13 cellular contexts compared by ENCODE assay signal in the genomic region with DNA sequence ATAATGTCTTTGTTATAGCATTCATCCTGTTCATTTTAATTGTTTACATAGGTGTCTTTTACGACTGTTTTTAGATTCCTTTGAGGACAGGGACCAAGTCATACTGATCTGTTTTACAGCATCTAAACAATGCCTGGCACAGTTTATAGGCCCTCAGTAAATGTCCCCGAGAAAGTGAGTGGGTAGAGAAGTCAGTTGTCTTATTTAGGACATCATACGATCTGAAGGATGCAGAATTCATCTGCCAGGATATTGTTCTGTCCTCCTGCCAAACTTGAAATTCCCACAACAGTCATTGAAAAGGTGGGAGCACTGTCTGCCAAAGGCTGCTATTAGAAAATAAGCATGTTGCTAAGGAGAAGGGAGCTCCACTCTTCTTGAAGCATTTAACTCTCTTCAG.
"Had no signal": no experiment of that assay in that cellular context is flagged by ENCODE, and none has a peak within 500 bp of the region (broad histone marks: within the 10 kb centered on the region; RNA-seq: fewer than 3 reads in every experiment).

No MANE protein-coding gene starts in this region.

- DNase-seq: activated CD4-positive, alpha-beta T cell treated with anti-CD3 and anti-CD28 coated beads, Interleukin-2, amount 10 ng/mL, durations not matched to agents 7 days and 5 days; activated CD4-positive, CD25-positive, alpha-beta regulatory T cell; activated CD8-positive, alpha-beta memory T cell treated with anti-CD3 and anti-CD28 coated beads for 24 hours; amygdala; cerebellar nuclear complex; mesendoderm; retina; T-helper 2 cell; thyroid gland; uterus had no signal

- H3K27me3 ChIP-seq: thyroid gland, uterus had no signal

- H3K4me2 ChIP-seq: smooth muscle cell had no signal

- H3K36me3 ChIP-seq: uterus had no signal

- H3K27ac ChIP-seq: thyroid gland, uterus had no signal

- H3K4me1 ChIP-seq: thyroid gland had no signal

- H3K4me3 ChIP-seq: smooth muscle cell, thyroid gland, uterus had no signal

- ATAC-seq: activated naive CD4-positive, alpha-beta T cell treated with anti-CD3 and anti-CD28 coated beads, Interleukin-2, amount 50 U/mL, for 72 hours; esophagus mucosa had no signal

- H3K9me3 ChIP-seq: thyroid gland, uterus had no signal
